In genomic region chr12:107822356-107822755, GRCh38 we compare ENCODE assay signal across 21 cellular contexts. TPM values are rescaled to one million over a fixed set of nuclear protein-coding genes. Genes with fewer than 3 reads are reported as not detected.
"Had no signal": no experiment of that assay in that cellular context is flagged by ENCODE, and none has a peak within 500 bp of the region (broad histone marks: within the 10 kb centered on the region; RNA-seq: fewer than 3 reads in every experiment).

No MANE protein-coding gene starts in this region.

- DNase-seq: activated CD4-positive, alpha-beta T cell treated with anti-CD3 and anti-CD28 coated beads for 48 hours; activated CD8-positive, alpha-beta T cell treated with anti-CD3 and anti-CD28 coated beads, Interleukin-2, amount 10 ng/mL, durations not matched to agents 7 days and 5 days; activated naive CD4-positive, alpha-beta T cell treated with anti-CD3 and anti-CD28 coated beads for 36 hours; central memory CD4-positive, alpha-beta T cell; effector CD8-positive, alpha-beta T cell; left colon; mucosa of descending colon; naive thymus-derived CD8-positive, alpha-beta T cell; occipital lobe; psoas muscle; spleen; stimulated activated CD4-positive, alpha-beta T cell treated with anti-CD3 and anti-CD28 coated beads, Interleukin-2, amount 100 ng/mL, for 24 hours; stimulated activated naive CD4-positive, alpha-beta T cell had no signal

- ATAC-seq: activated CD8-positive, alpha-beta T cell treated with anti-CD3 and anti-CD28 coated beads, Interleukin-2, amount 10 ng/mL, durations not matched to agents 7 days and 5 days; activated T-helper 17 cell treated with anti-CD3 and anti-CD28 coated beads, Interleukin-2, amount 50 U/mL, for 72 hours; gastroesophageal sphincter; left colon; mucosa of descending colon; naive thymus-derived CD8-positive, alpha-beta T cell; psoas muscle; sciatic nerve had no signal

- H3K27ac ChIP-seq: coronary artery, epithelial cell of prostate, gastroesophageal sphincter, hepatocyte, psoas muscle, spleen had no signal

- H3K4me3 ChIP-seq: coronary artery, gastroesophageal sphincter, hepatocyte, mucosa of descending colon, psoas muscle, spleen had no signal

- H3K27me3 ChIP-seq: hepatocyte had no signal

- H3K4me1 ChIP-seq: gastroesophageal sphincter, psoas muscle, spleen had no signal

- H3K36me3 ChIP-seq: gastroesophageal sphincter, spleen had no signal

RNA-seq across cellular contexts. Expression of gene ASCL4, which starts 47.9 kb away (rescaled TPM):
- total RNA-seq: activated CD8-positive, alpha-beta T cell treated with anti-CD3 and anti-CD28 coated beads, Interleukin-2, amount 10 ng/mL, durations not matched to agents 7 days and 5 days; activated naive CD4-positive, alpha-beta T cell treated with anti-CD3 and anti-CD28 coated beads for 36 hours; activated T-helper 17 cell treated with anti-CD3 and anti-CD28 coated beads, Interleukin-2, amount 50 U/mL, for 72 hours; gastroesophageal sphincter; left colon; lung microvascular endothelial cell; mucosa of descending colon; naive thymus-derived CD8-positive, alpha-beta T cell; occipital lobe; psoas muscle; sciatic nerve; spleen had no signal
- polyA plus RNA-seq: adipose tissue; hepatocyte; naive thymus-derived CD8-positive, alpha-beta T cell; psoas muscle had no signal
